Comparison of ENCODE assay signal across 9 cellular contexts in the genomic region with DNA sequence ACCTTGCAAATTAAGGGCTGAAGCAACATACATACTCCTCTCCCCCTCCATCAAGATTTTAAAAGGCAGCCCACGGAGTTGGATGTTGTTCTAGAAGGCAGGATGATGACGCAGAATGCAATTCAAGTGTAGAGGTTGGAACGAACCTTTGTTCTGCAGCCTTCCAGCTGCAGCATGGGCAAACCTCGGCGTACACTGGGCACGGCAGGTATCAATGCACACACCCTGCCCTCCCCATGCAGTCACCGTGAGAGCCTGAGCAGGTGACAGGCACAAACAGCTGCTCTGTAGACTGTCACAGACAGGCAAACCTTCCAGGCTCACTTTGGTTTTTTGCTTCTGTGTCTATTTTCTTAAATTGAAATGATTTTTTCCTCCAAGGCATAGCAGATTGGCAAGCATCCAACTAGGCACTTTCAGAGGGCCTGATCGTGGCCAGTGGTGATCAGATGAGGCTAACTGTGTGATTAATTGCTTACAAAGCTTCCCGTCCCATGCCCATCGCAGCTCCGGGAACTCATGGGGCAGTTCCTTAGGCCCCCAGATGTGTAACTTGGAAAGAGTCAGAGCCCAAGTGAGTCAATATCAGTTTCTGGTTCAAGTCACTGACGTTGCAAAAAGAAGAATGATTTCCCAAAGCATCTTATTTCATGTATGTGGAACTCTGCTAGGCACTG.
DNase-seq lines count a peak whose midpoint lies in the region; ATAC-seq lines count a peak whose summit lies in the region.
"Had no signal": no experiment of that assay in that cellular context is flagged by ENCODE, and none has a peak within 500 bp of the region (broad histone marks: within the 10 kb centered on the region; RNA-seq: fewer than 3 reads in every experiment).

No MANE protein-coding gene starts in this region.

- no peaks in the 10 kb centered on the region for H3K9me3 ChIP-seq in GM23248 (ENCODE audit: low read depth)
- no peaks in the 10 kb centered on the region for H3K9me3 ChIP-seq in neuronal stem cell (replicated peaks in 1 of 2; ENCODE audit: control insufficient read depth in 2 of 2, insufficient read depth in 1 of 2, low read depth in 1 of 2, low read length in 2 of 2)

- H3K27ac ChIP-seq in GM23248 (peak overlapping the region; percentile 26; the same call in 1 of the 2 replicates), neuronal stem cell (replicated peaks; ENCODE audit: low read length) (no peak overlapping the region)

- no peaks in the 10 kb centered on the region for H3K36me3 ChIP-seq in GM23248 (ENCODE audit: low read depth)
- H3K36me3 ChIP-seq in neuronal stem cell (replicated peaks in 1 of 2; ENCODE audit: control insufficient read depth in 2 of 2, insufficient read depth in 2 of 2, low read length in 2 of 2) = no peaks in the 10 kb centered on the region

- 0 out of 2 replicates have a peak overlapping the region, but pooled peaks have one; percentile 10 for H3K9ac ChIP-seq in GM23248
- H3K9ac ChIP-seq in neuronal stem cell (ENCODE audit: low read depth, low read length, poor library complexity) = no peak overlapping the region

- no peak for ATAC-seq in GM19395 (IDR thresholded peaks at IDR 0.05; ENCODE audit: unreplicated experiment)
- ATAC-seq in GM21367 (IDR thresholded peaks at IDR 0.05; ENCODE audit: unreplicated experiment) = no peak
- no peak for ATAC-seq in HG03175 (IDR thresholded peaks at IDR 0.05; ENCODE audit: unreplicated experiment)
- ATAC-seq in HG03571 (IDR thresholded peaks at IDR 0.05; ENCODE audit: unreplicated experiment) = no peak

- WGBS in GM23248 (ENCODE audit: low coverage in 1 of 2, low lambda C conversion rate in 2 of 2, missing lambda C conversion rate in 2 of 2), 2 experiments = 25% methylated on average over 12 of the region's 12 CpGs
- no CpG with 5 or more reads among the region's 12 CpGs for WGBS in neuronal stem cell (ENCODE audit: extremely low coverage in 2 of 2, insufficient read length in 2 of 2, insufficient replicate concordance in 1 of 2), 2 donors

- no peak overlapping the region for H2AFZ ChIP-seq in GM23248
- H2AFZ ChIP-seq in neuronal stem cell (ENCODE audit: low read length) = no peak overlapping the region

- DNase-seq in GM23248 (peak; percentile 93), NCI-H510A treated with DMSO at 0.1 percent for 48 hours (lab: John Stamatoyannopoulos, UW) (peak; percentile 83), neuronal stem cell (ENCODE audit: low spot score) (no peak)
- peak; percentile 72 for DNase-seq in central memory CD4-positive, alpha-beta T cell
- DNase-seq: left cardiac atrium had no signal

- H3K79me1 ChIP-seq in neuronal stem cell (ENCODE audit: low read depth, low read length) = no peaks in the 10 kb centered on the region

- H3K4me1 ChIP-seq in GM23248 (ENCODE audit: insufficient read depth) = peaks cover 16% of the 10 kb centered on the region
- peaks cover 55 to 63% of the 10 kb centered on the region in 2 donors for H3K4me1 ChIP-seq in neuronal stem cell (ENCODE audit: control insufficient read depth in 2 of 2, insufficient read depth in 1 of 2, low read depth in 1 of 2, low read length in 2 of 2)

- H3K14ac ChIP-seq in neuronal stem cell (ENCODE audit: low read length) = no peak overlapping the region

- H2BK12ac ChIP-seq in neuronal stem cell (ENCODE audit: low read length) = no peak overlapping the region

- no peak overlapping the region for H2BK15ac ChIP-seq in neuronal stem cell (ENCODE audit: low read length)

- H3K18ac ChIP-seq in neuronal stem cell (ENCODE audit: low read length) = peak overlapping the region; percentile 56

- H4K91ac ChIP-seq in neuronal stem cell (ENCODE audit: low read depth, low read length, poor library complexity) = no peak overlapping the region

- no peaks in the 10 kb centered on the region for H3K79me2 ChIP-seq in GM23248 (ENCODE audit: insufficient read depth)

- no peaks in the 10 kb centered on the region for H4K20me1 ChIP-seq in GM23248 (ENCODE audit: insufficient read depth)

- H2AK5ac ChIP-seq in neuronal stem cell (ENCODE audit: low read depth, low read length) = peak overlapping the region; percentile 27

- peak overlapping the region; percentile 22 for H2BK5ac ChIP-seq in neuronal stem cell (ENCODE audit: low read length)

- no peaks in the 10 kb centered on the region for H3K9me2 ChIP-seq in GM23248 (ENCODE audit: insufficient read depth)

- H3K4me3 ChIP-seq in GM23248 (no peak overlapping the region), neuronal stem cell (ENCODE audit: low read length in 2 of 2) (no peak overlapping the region)

- no peak overlapping the region for H2BK120ac ChIP-seq in neuronal stem cell (ENCODE audit: low read depth, low read length)

- H3K23ac ChIP-seq in neuronal stem cell (ENCODE audit: low read depth, low read length, poor library complexity) = no peak overlapping the region

- no peak overlapping the region for H4K8ac ChIP-seq in neuronal stem cell (ENCODE audit: low read depth, low read length)

- no peaks in the 10 kb centered on the region for H3K27me3 ChIP-seq in GM23248 (replicated peaks; ENCODE audit: insufficient read depth)
- no peaks in the 10 kb centered on the region for H3K27me3 ChIP-seq in neuronal stem cell (ENCODE audit: control insufficient read depth in 3 of 3, insufficient read depth in 3 of 3, low read depth in 1 of 3, low read length in 3 of 3)

- no peak overlapping the region for H3K4ac ChIP-seq in neuronal stem cell (ENCODE audit: low read length)

- peaks cover 10% of the 10 kb centered on the region for H3F3A ChIP-seq in GM23248 (ENCODE audit: insufficient read depth)

- H3K4me2 ChIP-seq in GM23248 (ENCODE audit: unreplicated experiment) (no peak overlapping the region), neuronal stem cell (ENCODE audit: insufficient read depth, low read length, poor library complexity, severe bottlenecking) (no peak overlapping the region)

- in situ Hi-C loops in GM23248 (cut with MboI) = no loop called here
